ENCODE assay signal across 8 cellular contexts in the genomic region with DNA sequence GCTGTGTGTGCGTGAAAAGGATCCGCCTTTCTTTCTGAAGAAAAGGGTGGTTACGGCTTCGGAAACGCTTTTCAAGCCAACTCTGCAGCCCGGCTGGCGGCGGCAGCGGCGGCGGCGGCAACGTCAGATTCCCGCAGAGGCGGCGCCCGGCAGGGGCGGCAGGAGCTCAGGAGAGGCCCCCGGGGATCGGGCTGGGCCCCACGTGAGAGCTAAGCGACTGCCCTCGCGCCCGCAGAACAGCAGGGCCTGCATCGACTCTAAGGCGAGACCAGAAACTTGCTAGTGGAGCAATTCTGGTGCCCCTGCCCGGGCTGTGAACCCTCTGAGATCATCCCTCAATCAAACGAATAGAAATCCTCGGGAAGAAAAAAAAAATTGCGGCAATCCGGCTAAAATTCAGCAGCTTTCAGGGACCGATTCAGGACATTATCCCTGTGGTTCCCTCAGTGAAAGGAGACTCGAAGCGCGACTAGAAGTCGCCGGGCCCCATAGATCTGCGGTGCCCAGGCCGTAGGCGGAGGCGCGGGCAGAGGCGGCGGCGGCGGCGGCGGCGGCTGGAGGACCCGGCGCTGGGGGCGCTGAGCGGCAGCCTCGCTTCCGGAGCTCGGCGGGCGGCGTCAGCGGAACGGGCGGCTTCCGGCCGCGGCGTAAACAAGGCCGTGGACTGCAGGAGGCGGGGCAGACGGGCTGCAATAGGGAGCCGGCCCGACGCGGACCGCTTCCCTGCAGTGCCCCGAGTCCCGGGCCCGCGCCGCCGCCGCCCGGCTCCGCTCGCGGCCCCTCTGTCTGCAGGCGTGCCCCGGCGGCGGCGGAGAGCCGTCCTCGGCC. TPM values are rescaled to one million over a fixed set of nuclear protein-coding genes. Genes with fewer than 3 reads are reported as not detected.
DNase-seq lines count a peak whose midpoint lies in the region; ATAC-seq and TF ChIP-seq lines count a peak whose summit lies in the region.

A gene with protein sequence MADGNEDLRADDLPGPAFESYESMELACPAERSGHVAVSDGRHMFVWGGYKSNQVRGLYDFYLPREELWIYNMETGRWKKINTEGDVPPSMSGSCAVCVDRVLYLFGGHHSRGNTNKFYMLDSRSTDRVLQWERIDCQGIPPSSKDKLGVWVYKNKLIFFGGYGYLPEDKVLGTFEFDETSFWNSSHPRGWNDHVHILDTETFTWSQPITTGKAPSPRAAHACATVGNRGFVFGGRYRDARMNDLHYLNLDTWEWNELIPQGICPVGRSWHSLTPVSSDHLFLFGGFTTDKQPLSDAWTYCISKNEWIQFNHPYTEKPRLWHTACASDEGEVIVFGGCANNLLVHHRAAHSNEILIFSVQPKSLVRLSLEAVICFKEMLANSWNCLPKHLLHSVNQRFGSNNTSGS (plus strand): TSS at position 681 of the 828 bp plus-strand sequence. CDS start 316 bp downstream, outside the sequence.

- peaks cover 17% of the 10 kb centered on the region for H3K4me1 ChIP-seq in GM23338 (ENCODE audit: insufficient read depth)

- DNase-seq in ELF-1 (ENCODE audit: low read depth, low spot score), result peak; percentile 89
- peak; percentile 93 for DNase-seq in GM23338 (ENCODE audit: low spot score)
- peak; percentile 68 to 75 for DNase-seq in Kasumi-1 (lab: John Stamatoyannopoulos, UW)
- peak; percentile 87 for DNase-seq in RPMI8226
- DNase-seq in activated T-helper 1 cell treated with anti-CD3 and anti-CD28 coated beads, Interleukin-2, amount 50 U/mL, for 16 hours (ENCODE audit: low read depth in 1 of 2, low spot score in 1 of 2), result peak; percentile 77 to 86
- peak; percentile 79 for DNase-seq in fibroblast of mammary gland (ENCODE audit: low read depth)
- DNase-seq in natural killer cell treated with Interleukin-12 subunit alpha and Interleukin-12 subunit beta and Interleukin-15 and Interleukin-18, amount 100 ng/mL, for 72 hours (ENCODE audit: low spot score), result peak; percentile 96
- DNase-seq in stimulated activated naive CD4-positive, alpha-beta T cell treated with Interleukin-2 at 50 U/mL for 16 hours (lab: John Stamatoyannopoulos, UW), result peak; percentile 86

- H4K20me1 ChIP-seq in GM23338 (replicated peaks; ENCODE audit: insufficient read depth), result no peaks in the 10 kb centered on the region

- peak within 1 kb of the TSS; percentile 96 for H2AFZ ChIP-seq in GM23338

- H3K9me3 Mint-ChIP-seq in GM23338, result no peaks in the 10 kb centered on the region; the same call in 2 of the 3 replicates
- H3K9me3 Mint-ChIP-seq in natural killer cell treated with Interleukin-12 subunit alpha and Interleukin-12 subunit beta and Interleukin-15 and Interleukin-18, amount 100 ng/mL, for 72 hours, result no peaks in the 10 kb centered on the region

- H3F3A ChIP-seq in GM23338 (replicated peaks; ENCODE audit: low read depth), result peaks cover 15% of the 10 kb centered on the region; the same call in 1 of the 2 replicates

- TF ChIP-seq CTCF in GM23338 (conservative IDR thresholded peaks at IDR 0.05; ENCODE audit: low read depth in 2 of 2) (peak in 1 of 2 experiments; percentile 60; a peak in 3 of 4 replicates), fibroblast of mammary gland (conservative IDR thresholded peaks at IDR 0.05; ENCODE audit: control insufficient read depth, insufficient read depth, low read depth, low read length) (no peak)

- peak; percentile 88 for ATAC-seq in GM23338
- peak; percentile 94 to 96 for ATAC-seq in natural killer cell treated with Interleukin-12 subunit alpha and Interleukin-12 subunit beta and Interleukin-15 and Interleukin-18, amount 100 ng/mL, for 72 hours

- peaks cover 4% of the 10 kb centered on the region; the same call in 1 of the 3 replicates for H3K36me3 Mint-ChIP-seq in GM23338 (ENCODE audit: low read depth)
- H3K36me3 Mint-ChIP-seq in natural killer cell treated with Interleukin-12 subunit alpha and Interleukin-12 subunit beta and Interleukin-15 and Interleukin-18, amount 100 ng/mL, for 72 hours, result no peaks in the 10 kb centered on the region

- peak within 1 kb of the TSS; percentile 100 for H3K27ac Mint-ChIP-seq in GM23338
- peak within 1 kb of the TSS; percentile 89 to 96 for H3K27ac Mint-ChIP-seq in natural killer cell treated with Interleukin-12 subunit alpha and Interleukin-12 subunit beta and Interleukin-15 and Interleukin-18, amount 100 ng/mL, for 72 hours

- peaks cover 33% of the 10 kb centered on the region for H3K79me2 ChIP-seq in GM23338 (replicated peaks; ENCODE audit: insufficient read depth)

- H3K4me3 Mint-ChIP-seq in GM23338, result peak within 1 kb of the TSS; percentile 99
- H3K4me3 Mint-ChIP-seq in natural killer cell treated with Interleukin-12 subunit alpha and Interleukin-12 subunit beta and Interleukin-15 and Interleukin-18, amount 100 ng/mL, for 72 hours, result peak within 1 kb of the TSS; percentile 97

- H3K27me3 Mint-ChIP-seq in GM23338 (ENCODE audit: insufficient read depth, low read depth, poor library complexity), result peaks cover 5% of the 10 kb centered on the region
- no peaks in the 10 kb centered on the region for H3K27me3 Mint-ChIP-seq in natural killer cell treated with Interleukin-12 subunit alpha and Interleukin-12 subunit beta and Interleukin-15 and Interleukin-18, amount 100 ng/mL, for 72 hours

- peaks cover 20% of the 10 kb centered on the region for H3K4me1 Mint-ChIP-seq in GM23338
- H3K4me1 Mint-ChIP-seq in natural killer cell treated with Interleukin-12 subunit alpha and Interleukin-12 subunit beta and Interleukin-15 and Interleukin-18, amount 100 ng/mL, for 72 hours (ENCODE audit: low read depth in 2 of 2), result peaks cover 17 to 41% of the 10 kb centered on the region in 2 donors

- H3K36me3 ChIP-seq in GM23338 (ENCODE audit: insufficient read depth), result no peaks in the 10 kb centered on the region

- peak within 1 kb of the TSS; percentile 99 for H3K27ac ChIP-seq in GM23338 (ENCODE audit: low read depth)

- peak within 1 kb of the TSS; percentile 71 for H3K4me2 ChIP-seq in GM23338

- no peaks in the 10 kb centered on the region for H3K9me2 ChIP-seq in GM23338 (ENCODE audit: insufficient read depth)

- H3K4me3 ChIP-seq in GM23338 (peak within 1 kb of the TSS; percentile 99), fibroblast of mammary gland (ENCODE audit: control insufficient read depth, low read depth, low read length) (peak within 1 kb of the TSS; percentile 90)

- H3K27me3 ChIP-seq in GM23338 (ENCODE audit: insufficient read depth), result no peaks in the 10 kb centered on the region

TF ChIP-seq in GM23338, 12 proteins besides CTCF, POLR2A, EP300 and RAD21:
- TF ChIP-seq, protein P1, sequence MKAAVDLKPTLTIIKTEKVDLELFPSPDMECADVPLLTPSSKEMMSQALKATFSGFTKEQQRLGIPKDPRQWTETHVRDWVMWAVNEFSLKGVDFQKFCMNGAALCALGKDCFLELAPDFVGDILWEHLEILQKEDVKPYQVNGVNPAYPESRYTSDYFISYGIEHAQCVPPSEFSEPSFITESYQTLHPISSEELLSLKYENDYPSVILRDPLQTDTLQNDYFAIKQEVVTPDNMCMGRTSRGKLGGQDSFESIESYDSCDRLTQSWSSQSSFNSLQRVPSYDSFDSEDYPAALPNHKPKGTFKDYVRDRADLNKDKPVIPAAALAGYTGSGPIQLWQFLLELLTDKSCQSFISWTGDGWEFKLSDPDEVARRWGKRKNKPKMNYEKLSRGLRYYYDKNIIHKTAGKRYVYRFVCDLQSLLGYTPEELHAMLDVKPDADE (IDR thresholded peaks at IDR 0.05), result no peak; the same call in 1 of the 2 replicates
- TF ChIP-seq POLR2AphosphoS5 (IDR thresholded peaks at IDR 0.05; ENCODE audit: low read depth), result peak; percentile 64; the same call in 1 of the 2 replicates
- TF ChIP-seq CREB1 (CRISPR knock-in tag; IDR thresholded peaks at IDR 0.05; ENCODE audit: low read depth), result peak; percentile 56; the same call in 1 of the 2 replicates

RNA-seq across cellular contexts. Expression of the gene that starts here (rescaled TPM):
- 61.9 and 67.1 TPM in 2 replicates for total RNA-seq in GM23338 (2014; rRNA removed; shearing (Covaris generic))
- 34.1 and 38.5 TPM in 2 replicates for polyA plus RNA-seq in GM23338 (2016; fragmentation: Nextera tagmentation; extraction: Ambion mirVana)
- total RNA-seq in natural killer cell treated with Interleukin-12 subunit alpha and Interleukin-12 subunit beta and Interleukin-15 and Interleukin-18, amount 100 ng/mL, for 72 hours, result 10 to 100 TPM; 17.2 to 17.8 TPM

Comparison
In these comparisons a context has a peak if more than half of its experiments do, and no peak if none do; other contexts are left out.
1. Peak in every context shown above with its lines: DNase-seq, ATAC-seq, H3K4me3 ChIP-seq and H3K27ac ChIP-seq.